8 cellular contexts compared by ENCODE assay signal in genomic region chr12:47818701-47819543, GRCh38. TPM values are rescaled to one million over a fixed set of nuclear protein-coding genes. Genes with fewer than 3 reads are reported as not detected.
DNase-seq lines count a peak whose midpoint lies in the region; ATAC-seq and TF ChIP-seq lines count a peak whose summit lies in the region.

No MANE protein-coding gene starts in this region.

- H3K4me1 ChIP-seq in stomach: peaks cover 80 to 90% (median 87%) of the 10 kb centered on the region in 4 donors

- H3K9me3 ChIP-seq in stomach: no peaks in the 10 kb centered on the region

- peak overlapping the region; percentile 95 to 99 (median 98) for H3K27ac ChIP-seq in stomach

- no peak for TF ChIP-seq CTCF in stomach (IDR thresholded peaks at IDR 0.05)

- TF ChIP-seq POLR2A in stomach (IDR thresholded peaks at IDR 0.05): no peak

- DNase-seq in activated T-cell treated with anti-CD3 and anti-CD28 coated beads for 48 hours (ENCODE audit: low read depth): peak; percentile 54
- DNase-seq in activated T-cell treated with anti-CD3 and anti-CD28 coated beads for 4 hours: no peak
- peak; percentile 78 for DNase-seq in UCSD-AML1 (lab: John Stamatoyannopoulos, UW; ENCODE audit: unreplicated experiment)
- DNase-seq in lung microvascular endothelial cell (ENCODE audit: low read depth in 2 of 2): peak; percentile 35 to 41
- DNase-seq in stomach: peak; percentile 49
- DNase-seq in NCI-H1048 (lab: John Stamatoyannopoulos, UW): no peak

- no peaks in the 10 kb centered on the region for H3K27me3 Mint-ChIP-seq in dendritic cell treated with granulocyte-macrophage colony-stimulating factor and Interleukin-4, amounts not matched to agents 40 ng/mL and 50 ng/mL, for 4 days

- H3K27ac Mint-ChIP-seq in dendritic cell treated with granulocyte-macrophage colony-stimulating factor and Interleukin-4, amounts not matched to agents 40 ng/mL and 50 ng/mL, for 4 days: peak overlapping the region; percentile 83

- no peak for TF ChIP-seq EP300 in stomach (IDR thresholded peaks at IDR 0.05)

- peak overlapping the region; percentile 58 to 84 (median 68) for H3K4me3 ChIP-seq in stomach

- intact Hi-C loops in dendritic cell treated with granulocyte-macrophage colony-stimulating factor and Interleukin-4, amounts not matched to agents 40 ng/mL and 50 ng/mL, for 4 days (cut with micrococcal nuclease): no loop called here
- intact Hi-C loops in stomach (cut with DNase I; ENCODE audit: low total_unique reads): no loop called here

- H3K36me3 ChIP-seq in stomach: no peaks in the 10 kb centered on the region

- peaks cover 34% of the 10 kb centered on the region for H3K36me3 Mint-ChIP-seq in dendritic cell treated with granulocyte-macrophage colony-stimulating factor and Interleukin-4, amounts not matched to agents 40 ng/mL and 50 ng/mL, for 4 days (ENCODE audit: low read depth)

- peaks cover 83% of the 10 kb centered on the region for H3K4me1 Mint-ChIP-seq in dendritic cell treated with granulocyte-macrophage colony-stimulating factor and Interleukin-4, amounts not matched to agents 40 ng/mL and 50 ng/mL, for 4 days (ENCODE audit: low read depth)

- peak; percentile 40 for ATAC-seq in HG03442 (IDR thresholded peaks at IDR 0.05; ENCODE audit: unreplicated experiment)

- H3K4me3 Mint-ChIP-seq in dendritic cell treated with granulocyte-macrophage colony-stimulating factor and Interleukin-4, amounts not matched to agents 40 ng/mL and 50 ng/mL, for 4 days: peak overlapping the region; percentile 85

- 4 to 13% (median 7%) methylated on average over 24 to 49 of the region's 49 CpGs for WGBS in stomach, 5 donors

- H3K27me3 ChIP-seq in stomach: no peaks in the 10 kb centered on the region

- H3K9me3 Mint-ChIP-seq in dendritic cell treated with granulocyte-macrophage colony-stimulating factor and Interleukin-4, amounts not matched to agents 40 ng/mL and 50 ng/mL, for 4 days: no peaks in the 10 kb centered on the region

RNA-seq across cellular contexts. Expression of gene HDAC7, which starts 0.8 kb away (rescaled TPM):
- total RNA-seq in lung microvascular endothelial cell (30.5 and 31.7 TPM in 2 replicates), stomach (100 to 1,000 TPM in 2 of 5 donors, 10 to 100 TPM in 3; 32.1 to 313 (median 66.5) TPM)
- 10 to 100 TPM; 22.8 to 30.7 (median 28.6) TPM for polyA plus RNA-seq in stomach

RNA-seq across cellular contexts. Expression of gene SLC48A1, which starts 45.9 kb away (rescaled TPM):
- total RNA-seq in lung microvascular endothelial cell: 10.1 and 12.6 TPM in 2 replicates
- 10 to 100 TPM in 3 of 5 donors, 1 to 10 TPM in 2; 2.3 to 29.0 (median 18.1) TPM for total RNA-seq in stomach
- 10 to 100 TPM in 1 of 3 donors, 1 to 10 TPM in 2; 6.3 to 18.2 (median 9.4) TPM for polyA plus RNA-seq in stomach

Comparison
In these comparisons a context has a peak if more than half of its experiments do, and no peak if none do; other contexts are left out.
1. DNase-seq: peak in activated T-cell treated with anti-CD3 and anti-CD28 coated beads for 48 hours (single experiment), UCSD-AML1 (single experiment), lung microvascular endothelial cell (2 of 2) and stomach (single experiment); none in activated T-cell treated with anti-CD3 and anti-CD28 coated beads for 4 hours (single experiment) and NCI-H1048 (single experiment).